ENCODE assay signal across 8 cellular contexts in the genomic region with DNA sequence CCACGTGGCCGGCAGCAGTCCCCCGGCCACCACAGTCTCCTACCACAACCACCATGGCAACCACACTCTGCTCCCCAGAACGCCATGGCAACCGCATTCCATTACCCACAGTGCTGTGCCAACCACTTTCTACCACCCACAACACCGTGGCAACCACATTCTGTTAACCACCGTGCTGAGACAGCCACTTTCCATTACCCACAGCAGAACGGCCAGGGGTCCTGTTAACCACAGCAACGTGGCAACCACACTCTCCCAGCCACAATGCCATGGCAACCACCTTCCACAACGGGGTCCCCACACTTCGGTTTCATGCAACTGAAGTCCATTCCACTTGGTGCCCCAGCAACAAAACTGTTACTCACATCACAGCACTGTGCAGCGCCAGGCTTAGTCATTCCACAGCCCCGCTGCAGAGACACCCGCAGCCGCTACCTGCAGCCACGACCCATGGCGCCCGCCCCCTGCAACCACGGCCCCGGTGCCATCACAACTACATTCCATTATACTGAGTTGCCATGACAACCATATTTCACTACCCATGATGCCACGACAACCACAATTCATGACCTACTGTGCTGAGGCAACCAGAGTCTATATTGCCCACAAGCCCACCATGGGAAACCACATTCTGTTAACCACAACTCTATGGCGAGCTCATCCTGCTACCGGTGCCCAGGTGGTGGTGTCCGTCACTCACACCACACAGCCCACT. TPM values are rescaled to one million over a fixed set of nuclear protein-coding genes. Genes with fewer than 3 reads are reported as not detected.
A peak's percentile ranks its signal among the peaks of the same experiment; 100 is the strongest.
DNase-seq lines count a peak whose midpoint lies in the region; ATAC-seq and TF ChIP-seq lines count a peak whose summit lies in the region.
"Had no signal": no experiment of that assay in that cellular context is flagged by ENCODE, and none has a peak within 500 bp of the region (broad histone marks: within the 10 kb centered on the region; RNA-seq: fewer than 3 reads in every experiment).

No MANE protein-coding gene starts in this region.

- no peaks in the 10 kb centered on the region for H3K36me3 ChIP-seq in Panc1 (ENCODE audit: control insufficient read depth, insufficient read depth, low read length)

- POLR2A ChIA-PET in Panc1 (lab: Charles Lee): no interaction called here

- H3K4me3 Mint-ChIP-seq in naive B cell: peak overlapping the region in 5 of 8 donors; percentile 20 to 62 (median 36)

- BruUV-seq in Panc1 (replicated peaks; lab: Mats Ljungman, UMichigan): no TSS peak

- H3K27me3 ChIP-seq in Panc1 (ENCODE audit: control insufficient read depth, insufficient read depth, low read length): no peaks in the 10 kb centered on the region

- peaks cover 24 to 58% (median 56%) of the 10 kb centered on the region in 3 donors for H3K27me3 Mint-ChIP-seq in naive B cell

- H3K27ac Mint-ChIP-seq in naive B cell: peak overlapping the region in 4 of 6 donors; percentile 16 to 94 (median 54)

- intact Hi-C loops in Panc1 (cut with micrococcal nuclease; ENCODE audit: unreplicated experiment): no loop called here

- peaks cover 16% of the 10 kb centered on the region for H3K4me1 ChIP-seq in Panc1 (ENCODE audit: control insufficient read depth, insufficient read depth, low read length)

- H3K27ac ChIP-seq in Panc1 (ENCODE audit: low read length): no peak overlapping the region
- H3K27ac ChIP-seq: SK-N-MC had no signal

- ATAC-seq in GM21423 (IDR thresholded peaks at IDR 0.05; ENCODE audit: unreplicated experiment): peak; percentile 46
- ATAC-seq in Panc1: peak; percentile 51
- ATAC-seq in naive B cell (ENCODE audit: low read depth in 2 of 2): peak; percentile 49 to 65
- no peak for ATAC-seq in GM19467 (IDR thresholded peaks at IDR 0.05; ENCODE audit: unreplicated experiment)

- no peaks in the 10 kb centered on the region for H3K9me3 ChIP-seq in Panc1 (ENCODE audit: control insufficient read depth, insufficient read depth, low read depth, low read length)

- DNase-seq in Panc1 (ENCODE audit: low read depth, low spot score): no peak
- peak; percentile 61 for DNase-seq in activated gamma-delta T cell treated with Interleukin-2 at 50 U/mL for 16 hours
- peak; percentile 38 for DNase-seq in naive B cell
- DNase-seq in DMS153 (lab: John Stamatoyannopoulos, UW): no peak
- no peak for DNase-seq in epidermal melanocyte (ENCODE audit: insufficient read length, low spot score)

- H3K9me3 Mint-ChIP-seq in naive B cell: peaks cover 0 to 4% (median 0%) of the 10 kb centered on the region in 7 donors

- H3K4me3 ChIP-seq in Panc1 (ENCODE audit: low read depth in 2 of 2, low read length in 2 of 2): no peak overlapping the region
- H3K4me3 ChIP-seq: SK-N-MC had no signal

- H3K4me1 Mint-ChIP-seq in naive B cell: peaks cover 24 to 32% (median 29%) of the 10 kb centered on the region in 3 donors

- CTCF ChIA-PET in Panc1 (lab: Charles Lee): no interaction called here

- H3K36me3 Mint-ChIP-seq in naive B cell: peaks cover 6 to 12% of the 10 kb centered on the region in 2 donors

- in situ Hi-C loops in Panc1 (cut with HindIII; ENCODE audit: low pct_unique_long_range_greater_than_20kb, low sequenced_read_pairs): no loop called here

- no peak for TF ChIP-seq CTCF in Panc1 (IDR thresholded peaks at IDR 0.05)

RNA-seq across cellular contexts. Expression of a gene that starts 10.0 kb away (rescaled TPM):
- 7.5 TPM for total RNA-seq in Panc1 (2021; ENCODE audit: unreplicated experiment)
- polyA plus RNA-seq in Panc1 (2012; ENCODE audit: insufficient read length): 5.0 TPM
- under 1 TPM in 2 of 6 donors, not detected in 4; 0.20 to 0.41 TPM for polyA plus RNA-seq in naive B cell (ENCODE audit: low read depth in 6 of 6)

RNA-seq across cellular contexts. Expression of a gene that starts 42.1 kb away (rescaled TPM):
- total RNA-seq in Panc1 (2021; ENCODE audit: unreplicated experiment): 356 TPM
- polyA plus RNA-seq in Panc1 (2012; ENCODE audit: insufficient read length): 915 TPM
- polyA plus RNA-seq in naive B cell (ENCODE audit: low read depth in 6 of 6): 10 to 100 TPM; 25.4 to 88.1 (median 58.8) TPM

RNA-seq across cellular contexts. Expression of a gene that starts 50.3 kb away (rescaled TPM):
- total RNA-seq in Panc1 (2021; ENCODE audit: unreplicated experiment): 1,006 TPM
- 1,788 TPM for polyA plus RNA-seq in Panc1 (2012; ENCODE audit: insufficient read length)
- 100 to 1,000 TPM; 163 to 235 (median 190) TPM for polyA plus RNA-seq in naive B cell (ENCODE audit: low read depth in 6 of 6)

Comparison
In these comparisons a context has a peak if more than half of its experiments do, and no peak if none do; other contexts are left out.
1. DNase-seq: peak in activated gamma-delta T cell treated with Interleukin-2 at 50 U/mL for 16 hours (single experiment) and naive B cell (single experiment); none in Panc1 (single experiment), DMS153 (single experiment) and epidermal melanocyte (single experiment).